ENCODE assay signal across 1 cellular context in genomic region chr20:5024103-5024502, GRCh38.
TF ChIP-seq lines count a peak whose summit lies in the region.

No MANE protein-coding gene starts in this region.

TF ChIP-seq in K562, 482 proteins besides CTCF, POLR2A, EP300 and RAD21 (continued from another document and continues in another):
- no peak for TF ChIP-seq GABPA (tag; conservative IDR thresholded peaks at IDR 0.05; ENCODE audit: low read depth)
- TF ChIP-seq MEF2D (tag; conservative IDR thresholded peaks at IDR 0.05; ENCODE audit: low read depth): peak; percentile 82; the same call in 1 of the 2 replicates
- TF ChIP-seq MCM5 (IDR thresholded peaks at IDR 0.05; ENCODE audit: low read depth): no peak
- TF ChIP-seq ZBTB2 (IDR thresholded peaks at IDR 0.05): no peak
- peak; percentile 82 for TF ChIP-seq C11orf30 (IDR thresholded peaks at IDR 0.05; ENCODE audit: low read depth)
- peak; percentile 63; the same call in 1 of the 2 replicates for TF ChIP-seq MAFK (IDR thresholded peaks at IDR 0.05; ENCODE audit: low read length)
- TF ChIP-seq KHSRP (IDR thresholded peaks at IDR 0.05): no peak
- peak; percentile 81 for TF ChIP-seq MAFG (tag; conservative IDR thresholded peaks at IDR 0.05)
- no peak for TF ChIP-seq CBFA2T3 (IDR thresholded peaks at IDR 0.05)
- no peak for TF ChIP-seq ZNF561 (CRISPR knock-in tag; conservative IDR thresholded peaks at IDR 0.05)
- TF ChIP-seq HINFP (tag; conservative IDR thresholded peaks at IDR 0.05; ENCODE audit: low read depth): no peak
- no peak for TF ChIP-seq SMARCE1 (IDR thresholded peaks at IDR 0.05)
- no peak for TF ChIP-seq ZNF3 (CRISPR knock-in tag; IDR thresholded peaks at IDR 0.05)
- peak; percentile 56; the same call in 1 of the 2 replicates for TF ChIP-seq MAFF (IDR thresholded peaks at IDR 0.05; ENCODE audit: low read length)
- TF ChIP-seq ERF (CRISPR knock-in tag; IDR thresholded peaks at IDR 0.05): no peak
- no peak for TF ChIP-seq ZNF347 (CRISPR knock-in tag; IDR thresholded peaks at IDR 0.05; ENCODE audit: low read depth)
- TF ChIP-seq ZNF592 (IDR thresholded peaks at IDR 0.05): no peak
- no peak for TF ChIP-seq ZNF354B (CRISPR knock-in tag; IDR thresholded peaks at IDR 0.05)
- no peak for TF ChIP-seq GATAD2A (IDR thresholded peaks at IDR 0.05)
- TF ChIP-seq CEBPG (CRISPR knock-in tag; IDR thresholded peaks at IDR 0.05): no peak
- no peak for TF ChIP-seq CEBPG (tag; conservative IDR thresholded peaks at IDR 0.05 in 1 of 2, IDR thresholded peaks at IDR 0.05 in 1 of 2)
- TF ChIP-seq PATZ1 (CRISPR knock-in tag; IDR thresholded peaks at IDR 0.05; ENCODE audit: borderline replicate concordance): no peak
- TF ChIP-seq ILF3 (IDR thresholded peaks at IDR 0.05; ENCODE audit: borderline replicate concordance): no peak
- no peak for TF ChIP-seq POU5F1 (IDR thresholded peaks at IDR 0.05; ENCODE audit: borderline replicate concordance, low read depth, low read length, partially characterized antibody)
- TF ChIP-seq FOXM1 (IDR thresholded peaks at IDR 0.05; ENCODE audit: low read depth): no peak
- no peak for TF ChIP-seq FOXM1 (CRISPR knock-in tag; IDR thresholded peaks at IDR 0.05; ENCODE audit: low read depth)
- TF ChIP-seq E2F8 (IDR thresholded peaks at IDR 0.05; ENCODE audit: low read depth, partially characterized antibody): no peak
- no peak for TF ChIP-seq CBX5 (IDR thresholded peaks at IDR 0.05; ENCODE audit: borderline replicate concordance, low read depth)
- no peak for TF ChIP-seq TSHZ1 (CRISPR knock-in tag; IDR thresholded peaks at IDR 0.05)
- no peak for TF ChIP-seq MAX (CRISPR knock-in tag; IDR thresholded peaks at IDR 0.05)
- no peak for TF ChIP-seq ZNF253 (CRISPR knock-in tag; conservative IDR thresholded peaks at IDR 0.05)
- TF ChIP-seq HOXB6 (CRISPR knock-in tag; IDR thresholded peaks at IDR 0.05; ENCODE audit: borderline replicate concordance): no peak
- no peak for TF ChIP-seq SMAD3 (CRISPR knock-in tag; conservative IDR thresholded peaks at IDR 0.05)
- TF ChIP-seq ZNF23 (CRISPR knock-in tag; IDR thresholded peaks at IDR 0.05): no peak
- TF ChIP-seq SRSF7 (optimal IDR thresholded peaks at IDR 0.05; ENCODE audit: low read depth, low read length): no peak
- TF ChIP-seq BRF1 (IDR thresholded peaks at IDR 0.05; ENCODE audit: borderline replicate concordance, extremely low read depth, insufficient read length): no peak
- TF ChIP-seq TRIM28 (IDR thresholded peaks at IDR 0.05): no peak
- no peak for TF ChIP-seq KDM4B (IDR thresholded peaks at IDR 0.05; ENCODE audit: borderline replicate concordance in 2 of 2, low read depth in 1 of 2)
- no peak for TF ChIP-seq NRF1 (conservative IDR thresholded peaks at IDR 0.05 in 1 of 2, IDR thresholded peaks at IDR 0.05 in 1 of 2)
- TF ChIP-seq ZNF785 (CRISPR knock-in tag; IDR thresholded peaks at IDR 0.05): no peak
- no peak for TF ChIP-seq ZKSCAN8 (CRISPR knock-in tag; IDR thresholded peaks at IDR 0.05)
- TF ChIP-seq GMEB1 (CRISPR knock-in tag; IDR thresholded peaks at IDR 0.05): no peak
- TF ChIP-seq KAT7 (CRISPR knock-in tag; IDR thresholded peaks at IDR 0.05; ENCODE audit: borderline replicate concordance): no peak
- TF ChIP-seq SREBF1 (IDR thresholded peaks at IDR 0.05; ENCODE audit: borderline replicate concordance, low read depth, low read length): no peak
- TF ChIP-seq MEF2A (IDR thresholded peaks at IDR 0.05; ENCODE audit: control insufficient read depth, low read depth, low read length): peak; percentile 64; the same call in 1 of the 2 replicates
- no peak for TF ChIP-seq DMBX1 (CRISPR knock-in tag; IDR thresholded peaks at IDR 0.05; ENCODE audit: borderline replicate concordance)
- no peak for TF ChIP-seq BMI1 (IDR thresholded peaks at IDR 0.05; ENCODE audit: low read length)
- TF ChIP-seq SMAD4 (CRISPR knock-in tag; conservative IDR thresholded peaks at IDR 0.05): no peak
- TF ChIP-seq NFATC3 (IDR thresholded peaks at IDR 0.05): 0 out of 2 replicates have a peak, but pooled peaks have one; percentile 54
- no peak for TF ChIP-seq ARHGAP35 (IDR thresholded peaks at IDR 0.05; ENCODE audit: partially characterized antibody)
- TF ChIP-seq ZNF316 (IDR thresholded peaks at IDR 0.05): peak; percentile 84
- TF ChIP-seq MAZ (CRISPR knock-in tag; conservative IDR thresholded peaks at IDR 0.05 in 1 of 2, IDR thresholded peaks at IDR 0.05 in 1 of 2): no peak
- TF ChIP-seq PHB2 (IDR thresholded peaks at IDR 0.05; ENCODE audit: low read depth): no peak
